Comparison of ENCODE assay signal across 9 cellular contexts in genomic region chr3:50516048-50516871, GRCh38. TPM values are rescaled to one million over a fixed set of nuclear protein-coding genes. Genes with fewer than 3 reads are reported as not detected.
A peak's percentile ranks its signal among the peaks of the same experiment; 100 is the strongest.
DNase-seq lines count a peak whose midpoint lies in the region; ATAC-seq and TF ChIP-seq lines count a peak whose summit lies in the region.
"Had no signal": no experiment of that assay in that cellular context is flagged by ENCODE, and none has a peak within 500 bp of the region (broad histone marks: within the 10 kb centered on the region; RNA-seq: fewer than 3 reads in every experiment).

No MANE protein-coding gene starts in this region.

- DNase-seq in NCI-H1417 (lab: John Stamatoyannopoulos, UW) (peak; percentile 49 to 71 (median 61)), NCI-H1417 treated with DMSO at 0.1 percent for 48 hours (lab: John Stamatoyannopoulos, UW) (no peak), lung (ENCODE audit: low spot score) (peak; percentile 55), tibial nerve (ENCODE audit: low spot score in 2 of 2) (no peak), GM10266 (ENCODE audit: extremely low spot score) (no peak), NCI-H2029 (lab: John Stamatoyannopoulos, UW) (no peak)
- DNase-seq: 8988T had no signal

- H3K9me3 Mint-ChIP-seq in brain = peaks cover 0 to 8% (median 0%) of the 10 kb centered on the region in 5 experiments

- H3K27ac ChIP-seq in lung (ENCODE audit: low read depth in 1 of 2, low read length in 1 of 2) = peak overlapping the region in 1 of 2 donors; percentile 71
- peak overlapping the region in 3 of 4 donors; percentile 24 to 61 (median 43) for H3K27ac ChIP-seq in tibial nerve

- H3K27ac Mint-ChIP-seq in brain = peak overlapping the region in 4 of 5 experiments; percentile 65 to 95 (median 89)

- TF ChIP-seq EP300 in tibial nerve (IDR thresholded peaks at IDR 0.05) = no peak

- WGBS in lung, 2 donors = 29% methylated on average over 13 of the region's 13 CpGs
- WGBS in tibial nerve, 2 donors = 31% methylated on average over 11 to 13 of the region's 13 CpGs

- H3K9me3 ChIP-seq in lung (ENCODE audit: control insufficient read depth in 2 of 2, insufficient read depth in 1 of 2, low read length in 1 of 2) = no peaks in the 10 kb centered on the region
- H3K9me3 ChIP-seq in tibial nerve = no peaks in the 10 kb centered on the region

- TF ChIP-seq POLR2A in tibial nerve (IDR thresholded peaks at IDR 0.05) = no peak

- no peaks in the 10 kb centered on the region for H3K27me3 ChIP-seq in lung (ENCODE audit: control insufficient read depth, insufficient read depth)
- no peaks in the 10 kb centered on the region for H3K27me3 ChIP-seq in tibial nerve

- peaks cover 0 to 11% of the 10 kb centered on the region in 2 donors for H3K4me1 ChIP-seq in lung (ENCODE audit: control insufficient read depth in 2 of 2, insufficient read depth in 2 of 2, low read length in 2 of 2)
- H3K4me1 ChIP-seq in tibial nerve = peaks cover 0 to 20% (median 9%) of the 10 kb centered on the region in 4 donors

- peaks cover 94% of the 10 kb centered on the region for H3K4me1 Mint-ChIP-seq in brain

- no peaks in the 10 kb centered on the region for H3K36me3 Mint-ChIP-seq in brain

- no peaks in the 10 kb centered on the region for H3K36me3 ChIP-seq in lung (ENCODE audit: control insufficient read depth in 2 of 2, insufficient read depth in 2 of 2, low read length in 2 of 2)
- no peaks in the 10 kb centered on the region for H3K36me3 ChIP-seq in tibial nerve

- H3K4me3 Mint-ChIP-seq in brain = peak overlapping the region; percentile 25 to 70 (median 54)

- peaks cover 4% of the 10 kb centered on the region for H3K27me3 Mint-ChIP-seq in brain

- ATAC-seq in lung (ENCODE audit: insufficient read depth, low FRiP score) (no peak), GM18519 (IDR thresholded peaks at IDR 0.05; ENCODE audit: low FRiP score, unreplicated experiment) (no peak)

- no peak for TF ChIP-seq CTCF in brain (conservative IDR thresholded peaks at IDR 0.05)
- no peak for TF ChIP-seq CTCF in lung (IDR thresholded peaks at IDR 0.05; ENCODE audit: control extremely low read depth, extremely low read depth)
- no peak for TF ChIP-seq CTCF in tibial nerve (IDR thresholded peaks at IDR 0.05)
- TF ChIP-seq CTCF in GM10266 (IDR thresholded peaks at IDR 0.05; ENCODE audit: control insufficient read depth, insufficient read depth, low read depth, missing control alignments) = no peak

- H3K4me3 ChIP-seq in lung (no peak overlapping the region), tibial nerve (peak overlapping the region in 2 of 4 donors; percentile 13 to 22)

RNA-seq across cellular contexts. Expression of gene CACNA2D2, which starts 12.8 kb away (rescaled TPM):
- polyA plus RNA-seq in brain (ENCODE audit: insufficient read depth, low read depth, low replicate concordance) (3.0 TPM), lung (100 to 1,000 TPM in 1 of 2 donors, 10 to 100 TPM in 1; 28.2 to 102 TPM)
- total RNA-seq in lung (100 to 1,000 TPM in 1 of 2 donors, 10 to 100 TPM in 1; 35.8 to 111 TPM), tibial nerve (1 to 10 TPM in 2 of 4 donors, under 1 TPM in 2; 0.84 to 2.0 (median 1.2) TPM)

RNA-seq across cellular contexts. Expression of gene C3orf18, which starts 51.3 kb away (rescaled TPM):
- polyA plus RNA-seq in brain (ENCODE audit: insufficient read depth, low read depth, low replicate concordance) (13.4 TPM), lung (1 to 10 TPM; 2.7 to 3.2 TPM)
- total RNA-seq in lung (1 to 10 TPM; 5.7 to 7.0 TPM), tibial nerve (10 to 100 TPM; 12.2 to 21.1 (median 19.1) TPM)

RNA-seq across cellular contexts. Expression of gene HEMK1, which starts 53.1 kb away (rescaled TPM):
- polyA plus RNA-seq in brain (ENCODE audit: insufficient read depth, low read depth, low replicate concordance) = 12.9 TPM
- total RNA-seq in lung = 10 to 100 TPM; 17.3 to 28.0 TPM
- polyA plus RNA-seq in lung = 10 to 100 TPM; 16.0 to 20.1 TPM
- total RNA-seq in tibial nerve = 10 to 100 TPM in 1 of 4 donors, 1 to 10 TPM in 3; 6.9 to 10.2 (median 8.8) TPM

Comparison
In these comparisons a context has a peak if more than half of its experiments do, and no peak if none do; other contexts are left out.
1. DNase-seq: peak in NCI-H1417 (3 of 3) and lung (single experiment); none in NCI-H1417 treated with DMSO at 0.1 percent for 48 hours (single experiment), tibial nerve (0 of 2), GM10266 (single experiment) and NCI-H2029 (single experiment).
2. RNA of gene CACNA2D2, which starts 12.8 kb away (total RNA-seq): 35.8 to 111 TPM in lung; 0.84 to 2.0 TPM in tibial nerve; every median in the first group is over 10 times any median in the second.